Comparison of ENCODE assay signal across 16 cellular contexts in genomic region chr15:42832577-42832976, GRCh38.
A peak's percentile ranks its signal among the peaks of the same experiment; 100 is the strongest.
DNase-seq lines count a peak whose midpoint lies in the region; ATAC-seq and TF ChIP-seq lines count a peak whose summit lies in the region.
"Had no signal": no experiment of that assay in that cellular context is flagged by ENCODE, and none has a peak within 500 bp of the region (broad histone marks: within the 10 kb centered on the region; RNA-seq: fewer than 3 reads in every experiment).

No MANE protein-coding gene starts in this region.

- no TSS peak for BruUV-seq in HCT116 (replicated peaks; lab: Mats Ljungman, UMichigan)

- no peaks in the 10 kb centered on the region for H3K9me3 ChIP-seq in HCT116 (ENCODE audit: control insufficient read depth in 1 of 2, insufficient read depth in 1 of 2, low read depth in 1 of 2, low read length in 2 of 2)
- no peaks in the 10 kb centered on the region for H3K9me3 ChIP-seq in adipocyte (ENCODE audit: control insufficient read depth, low read length)
- H3K9me3 ChIP-seq: heart right ventricle, lower lobe of right lung, pancreas had no signal

- peaks cover 2 to 7% of the 10 kb centered on the region in 2 experiments; a peak in 2 of 4 replicates for H3K4me1 ChIP-seq in HCT116 (ENCODE audit: control insufficient read depth in 1 of 2, insufficient read depth in 2 of 2, low read length in 2 of 2)
- no peaks in the 10 kb centered on the region for H3K4me1 ChIP-seq in adipocyte (ENCODE audit: control insufficient read depth, insufficient read depth, low read length)
- H3K4me1 ChIP-seq: heart right ventricle, lower lobe of right lung, pancreas had no signal

- TF ChIP-seq POLR2A in HCT116 (IDR thresholded peaks at IDR 0.05; ENCODE audit: borderline replicate concordance, extremely low read depth, insufficient read depth, insufficient read length), result no peak

- H3K36me3 ChIP-seq in HCT116 (ENCODE audit: control insufficient read depth in 1 of 2, insufficient read depth in 2 of 2, low read length in 2 of 2) (no peaks in the 10 kb centered on the region), adipocyte (ENCODE audit: control insufficient read depth, insufficient read depth, low read length, severe bottlenecking) (no peaks in the 10 kb centered on the region)
- H3K36me3 ChIP-seq: pancreas had no signal

- intact Hi-C loops in HCT116 (cut with micrococcal nuclease), result no loop called here

- ATAC-seq in HCT116 (peak; percentile 80), HG03175 (IDR thresholded peaks at IDR 0.05; ENCODE audit: unreplicated experiment) (no peak), GM21737 (IDR thresholded peaks at IDR 0.05; ENCODE audit: unreplicated experiment) (no peak)
- ATAC-seq: activated T-helper 17 cell treated with anti-CD3 and anti-CD28 coated beads, Interleukin-2, amount 50 U/mL, for 72 hours; heart right ventricle; lower lobe of right lung; pancreas had no signal

- H3K4me3 ChIP-seq in HCT116 (replicated peaks in 1 of 2; ENCODE audit: low read depth in 1 of 2, low read length in 2 of 2) (0 out of 4 replicates have a peak overlapping the region, but pooled peaks of 1 of the 2 experiments have one; percentile 5), adipocyte (ENCODE audit: low read length) (no peak overlapping the region)
- H3K4me3 ChIP-seq: heart right ventricle, lower lobe of right lung, pancreas, SK-N-MC had no signal

- H3K9ac ChIP-seq in HCT116 (ENCODE audit: low read length) (no peak overlapping the region), adipocyte (ENCODE audit: low read length) (no peak overlapping the region)

- H3K9me2 ChIP-seq in HCT116 (ENCODE audit: insufficient read depth), result no peaks in the 10 kb centered on the region

- no peaks in the 10 kb centered on the region for H4K20me1 ChIP-seq in HCT116 (ENCODE audit: insufficient read depth)

- DNase-seq in 8988T, result peak; percentile 34
- DNase-seq in HCT116 (ENCODE audit: low read depth, low spot score), result peak; percentile 70
- peak; percentile 46 for DNase-seq in adipocyte (ENCODE audit: low read depth)
- peak; percentile 7 for DNase-seq in glomerular endothelial cell (ENCODE audit: extremely low read depth, low read depth, low spot score)
- no peak for DNase-seq in NCI-H2029 treated with DMSO at 0.1 percent for 48 hours (lab: John Stamatoyannopoulos, UW)
- no peak for DNase-seq in NCI-H2081 treated with DMSO at 0.1 percent for 48 hours (lab: John Stamatoyannopoulos, UW)
- DNase-seq: DND-41; heart right ventricle; lower lobe of right lung; NCI-H1417; pancreas; stimulated activated CD4-positive, alpha-beta T cell treated with anti-CD3 and anti-CD28 coated beads, Interleukin-4, amount 100 ng/mL, for 24 hours had no signal

- H3K4me2 ChIP-seq in HCT116 (ENCODE audit: low read length), result peak overlapping the region; percentile 41

- CTCF ChIA-PET in HCT116 (lab: Charles Lee), result no interaction called here

- RAD21 ChIA-PET in HCT116 (lab: Charles Lee; ENCODE audit: low non-redundant PET in 1 of 2, low total read pairs in 2 of 2, uncharacterized antibody in 2 of 2, unreplicated experiment in 2 of 2), result no interaction called here

- POLR2A ChIA-PET in HCT116 (lab: Charles Lee), result no interaction called here

- no peak for TF ChIP-seq CTCF in HCT116 (IDR thresholded peaks at IDR 0.05 in 2 of 3, conservative IDR thresholded peaks at IDR 0.05 in 1 of 3; ENCODE audit: borderline replicate concordance in 1 of 3, insufficient read depth in 1 of 3, low read depth in 2 of 3, low read length in 2 of 3)

- H3K27me3 ChIP-seq in HCT116 (ENCODE audit: insufficient read depth, low read length) (no peaks in the 10 kb centered on the region), adipocyte (replicated peaks; ENCODE audit: control insufficient read depth, insufficient read depth, low read length) (no peaks in the 10 kb centered on the region)
- H3K27me3 ChIP-seq: heart right ventricle, pancreas had no signal

- no peaks in the 10 kb centered on the region for H3K79me2 ChIP-seq in HCT116 (ENCODE audit: insufficient read depth, low read length)

- TF ChIP-seq RAD21 in HCT116 (IDR thresholded peaks at IDR 0.05; ENCODE audit: low read depth), result no peak

- no peak overlapping the region for H2AFZ ChIP-seq in HCT116 (ENCODE audit: low read depth, low read length, poor library complexity, severe bottlenecking)

- no peak overlapping the region for H3K27ac ChIP-seq in HCT116 (ENCODE audit: low read depth, low read length)
- H3K27ac ChIP-seq: heart right ventricle, lower lobe of right lung, pancreas, SK-N-MC had no signal

TF ChIP-seq in HCT116, 20 proteins besides CTCF, POLR2A, EP300 and RAD21:
- TF ChIP-seq ELF1 (IDR thresholded peaks at IDR 0.05; ENCODE audit: borderline replicate concordance, low read depth) (no peak), SIN3A (IDR thresholded peaks at IDR 0.05; ENCODE audit: low read depth) (no peak), FOSL1 (IDR thresholded peaks at IDR 0.05; ENCODE audit: low read depth) (peak; percentile 52), EZH2 (IDR thresholded peaks at IDR 0.05) (no peak), CBX3 (IDR thresholded peaks at IDR 0.05; ENCODE audit: low read depth) (0 out of 2 replicates have a peak, but pooled peaks have one; percentile 40), EZH2phosphoT487 (IDR thresholded peaks at IDR 0.05; ENCODE audit: borderline replicate concordance) (no peak), TCF7L2 (IDR thresholded peaks at IDR 0.05; ENCODE audit: borderline replicate concordance, extremely low read depth, insufficient read depth, insufficient read length) (no peak), SRF (IDR thresholded peaks at IDR 0.05; ENCODE audit: low read depth) (no peak; the same call in 1 of the 2 replicates), ZFX (IDR thresholded peaks at IDR 0.05) (no peak), SP1 (IDR thresholded peaks at IDR 0.05; ENCODE audit: low read depth) (peak; percentile 65), POLR2AphosphoS5 (IDR thresholded peaks at IDR 0.05; ENCODE audit: low read depth, low read length) (0 out of 2 replicates have a peak, but pooled peaks have one; percentile 14), EGR1 (IDR thresholded peaks at IDR 0.05; ENCODE audit: low read depth) (no peak), YY1 (IDR thresholded peaks at IDR 0.05; ENCODE audit: extremely low read depth, insufficient replicate concordance, low read depth, low read length) (no peak), JUND (IDR thresholded peaks at IDR 0.05) (peak; percentile 65), ZNF274 (IDR thresholded peaks at IDR 0.05; ENCODE audit: low read depth, low read length) (no peak), ZBTB33 (IDR thresholded peaks at IDR 0.05; ENCODE audit: extremely low read depth, insufficient replicate concordance, low read length) (no peak), CEBPB (IDR thresholded peaks at IDR 0.05; ENCODE audit: low read depth) (peak; percentile 89)
- TF ChIP-seq, protein P1, sequence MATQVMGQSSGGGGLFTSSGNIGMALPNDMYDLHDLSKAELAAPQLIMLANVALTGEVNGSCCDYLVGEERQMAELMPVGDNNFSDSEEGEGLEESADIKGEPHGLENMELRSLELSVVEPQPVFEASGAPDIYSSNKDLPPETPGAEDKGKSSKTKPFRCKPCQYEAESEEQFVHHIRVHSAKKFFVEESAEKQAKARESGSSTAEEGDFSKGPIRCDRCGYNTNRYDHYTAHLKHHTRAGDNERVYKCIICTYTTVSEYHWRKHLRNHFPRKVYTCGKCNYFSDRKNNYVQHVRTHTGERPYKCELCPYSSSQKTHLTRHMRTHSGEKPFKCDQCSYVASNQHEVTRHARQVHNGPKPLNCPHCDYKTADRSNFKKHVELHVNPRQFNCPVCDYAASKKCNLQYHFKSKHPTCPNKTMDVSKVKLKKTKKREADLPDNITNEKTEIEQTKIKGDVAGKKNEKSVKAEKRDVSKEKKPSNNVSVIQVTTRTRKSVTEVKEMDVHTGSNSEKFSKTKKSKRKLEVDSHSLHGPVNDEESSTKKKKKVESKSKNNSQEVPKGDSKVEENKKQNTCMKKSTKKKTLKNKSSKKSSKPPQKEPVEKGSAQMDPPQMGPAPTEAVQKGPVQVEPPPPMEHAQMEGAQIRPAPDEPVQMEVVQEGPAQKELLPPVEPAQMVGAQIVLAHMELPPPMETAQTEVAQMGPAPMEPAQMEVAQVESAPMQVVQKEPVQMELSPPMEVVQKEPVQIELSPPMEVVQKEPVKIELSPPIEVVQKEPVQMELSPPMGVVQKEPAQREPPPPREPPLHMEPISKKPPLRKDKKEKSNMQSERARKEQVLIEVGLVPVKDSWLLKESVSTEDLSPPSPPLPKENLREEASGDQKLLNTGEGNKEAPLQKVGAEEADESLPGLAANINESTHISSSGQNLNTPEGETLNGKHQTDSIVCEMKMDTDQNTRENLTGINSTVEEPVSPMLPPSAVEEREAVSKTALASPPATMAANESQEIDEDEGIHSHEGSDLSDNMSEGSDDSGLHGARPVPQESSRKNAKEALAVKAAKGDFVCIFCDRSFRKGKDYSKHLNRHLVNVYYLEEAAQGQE (IDR thresholded peaks at IDR 0.05; ENCODE audit: low read depth), result no peak
- TF ChIP-seq, protein P2, sequence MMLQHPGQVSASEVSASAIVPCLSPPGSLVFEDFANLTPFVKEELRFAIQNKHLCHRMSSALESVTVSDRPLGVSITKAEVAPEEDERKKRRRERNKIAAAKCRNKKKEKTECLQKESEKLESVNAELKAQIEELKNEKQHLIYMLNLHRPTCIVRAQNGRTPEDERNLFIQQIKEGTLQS (IDR thresholded peaks at IDR 0.05), result 0 out of 2 replicates have a peak, but pooled peaks have one; percentile 26
- TF ChIP-seq, protein P3, sequence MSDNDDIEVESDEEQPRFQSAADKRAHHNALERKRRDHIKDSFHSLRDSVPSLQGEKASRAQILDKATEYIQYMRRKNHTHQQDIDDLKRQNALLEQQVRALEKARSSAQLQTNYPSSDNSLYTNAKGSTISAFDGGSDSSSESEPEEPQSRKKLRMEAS (IDR thresholded peaks at IDR 0.05), result 0 out of 2 replicates have a peak, but pooled peaks have one; percentile 31

Comparison
In these comparisons a context has a peak if more than half of its experiments do, and no peak if none do; other contexts are left out.
1. DNase-seq: peak in 8988T (single experiment), HCT116 (single experiment), adipocyte (single experiment) and glomerular endothelial cell (single experiment); none in NCI-H2029 treated with DMSO at 0.1 percent for 48 hours (single experiment) and NCI-H2081 treated with DMSO at 0.1 percent for 48 hours (single experiment).